ENCODE assay signal across 7 cellular contexts in the genomic region with DNA sequence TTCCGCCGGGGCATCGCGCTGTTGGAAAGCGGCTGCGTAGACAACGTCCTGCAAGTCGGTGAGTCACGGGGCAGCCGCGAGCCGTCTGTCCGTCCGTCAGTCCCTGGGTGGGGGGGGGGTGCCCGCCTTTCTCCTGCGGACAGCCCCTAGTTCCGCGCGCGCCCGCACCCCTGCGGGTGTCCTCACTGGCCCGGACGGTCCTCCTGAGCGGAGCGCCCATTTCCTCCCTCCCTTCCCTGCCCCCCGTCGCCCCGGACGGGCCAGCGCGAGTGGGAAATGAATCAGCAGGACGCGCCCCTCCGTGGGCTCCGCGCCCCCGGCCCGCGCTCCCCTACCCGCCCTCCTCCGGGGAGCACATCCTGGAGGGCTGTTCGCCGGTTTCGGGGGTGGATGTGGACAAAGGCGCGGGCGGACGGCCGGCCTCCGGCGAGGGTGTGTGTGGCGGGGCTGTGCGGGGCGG. TPM values are rescaled to one million over a fixed set of nuclear protein-coding genes. Genes with fewer than 3 reads are reported as not detected.
DNase-seq lines count a peak whose midpoint lies in the region; ATAC-seq and TF ChIP-seq lines count a peak whose summit lies in the region.

No MANE protein-coding gene starts in this region.

- H3K9me3 ChIP-seq in SJSA1 (replicated peaks), result 0 out of 2 replicates have a peak, but pooled peaks cover 3% of the 10 kb centered on the region
- H3K9me3 ChIP-seq in gastrocnemius medialis, result no peaks in the 10 kb centered on the region

- H3K9me3 Mint-ChIP-seq in GM23338, result peaks cover 3% of the 10 kb centered on the region; the same call in 2 of the 3 replicates

- no peaks in the 10 kb centered on the region for H3K36me3 ChIP-seq in GM23338 (ENCODE audit: insufficient read depth)
- H3K36me3 ChIP-seq in SJSA1, result peaks cover 38% of the 10 kb centered on the region
- no peaks in the 10 kb centered on the region for H3K36me3 ChIP-seq in gastrocnemius medialis

- H3K27me3 Mint-ChIP-seq in GM23338 (ENCODE audit: insufficient read depth, low read depth, poor library complexity), result peaks cover 57% of the 10 kb centered on the region

- peak; percentile 10 to 15 for TF ChIP-seq POLR2A in gastrocnemius medialis (IDR thresholded peaks at IDR 0.05)

- in situ Hi-C loops in astrocyte of the spinal cord (cut with HindIII; ENCODE audit: low sequenced_read_pairs) (no loop called here), gastrocnemius medialis (cut with MboI; ENCODE audit: low sequenced_read_pairs in 4 of 4) (loop anchor here in 3 of 4 donors (25.0 kb wide), 2 partner anchors 171 to 396 kb away; partner anchors contain the start of genes SMIM15 (in 2 of the 3), ERCC8 (in 1 of the 3) and NDUFAF2 (in 1 of the 3))

- no peak overlapping the region for H3K27ac ChIP-seq in GM23338 (ENCODE audit: low read depth)
- peak overlapping the region; percentile 72 for H3K27ac ChIP-seq in SJSA1
- peak overlapping the region; percentile 80 to 87 (median 83) for H3K27ac ChIP-seq in gastrocnemius medialis

- DNase-seq in GM23338 (ENCODE audit: low spot score), result peak; percentile 30
- DNase-seq in SJSA1 (ENCODE audit: low read depth in 1 of 2, low spot score in 2 of 2), result peak; percentile 55 to 77
- peak; percentile 72 for DNase-seq in astrocyte of the spinal cord (ENCODE audit: low read depth, low spot score)
- peak; percentile 26 to 34 for DNase-seq in gastrocnemius medialis
- no peak for DNase-seq in NCI-H1436 treated with DMSO at 0.1 percent for 48 hours (lab: John Stamatoyannopoulos, UW)

- H3K4me3 Mint-ChIP-seq in GM23338, result peak overlapping the region; percentile 85

- H3K36me3 Mint-ChIP-seq in GM23338 (ENCODE audit: low read depth), result peaks cover 3% of the 10 kb centered on the region; the same call in 2 of the 3 replicates

- ATAC-seq in GM23338, result peak; percentile 3
- peak in 1 of 2 donors; percentile 5 for ATAC-seq in gastrocnemius medialis
- no peak for ATAC-seq in HG02885 (IDR thresholded peaks at IDR 0.05; ENCODE audit: poor library complexity, unreplicated experiment)

- H3K4me3 ChIP-seq in GM23338 (peak overlapping the region; percentile 81), SJSA1 (peak overlapping the region; percentile 90), astrocyte of the spinal cord (ENCODE audit: low read depth, low read length) (peak overlapping the region; percentile 84), iPS-11a (ENCODE audit: low read depth, low read length) (peak overlapping the region; percentile 50), gastrocnemius medialis (peak overlapping the region; percentile 85 to 98 (median 94))

- no peak overlapping the region for H3K27ac Mint-ChIP-seq in GM23338

- intact Hi-C loops in gastrocnemius medialis (cut with DNase I; ENCODE audit: low total_unique reads), result loop anchor here (2.0 to 5.0 kb wide), 3 partner anchors 292 to 974 kb away; partner anchors contain the start of gene KIF2A

- 0 out of 2 replicates have a peak, but pooled peaks cover 2% of the 10 kb centered on the region for H3F3A ChIP-seq in GM23338 (replicated peaks; ENCODE audit: low read depth)

- no peak overlapping the region for H2AFZ ChIP-seq in GM23338

- H3K4me1 Mint-ChIP-seq in GM23338, result peaks cover 36% of the 10 kb centered on the region

- peaks cover 41% of the 10 kb centered on the region for H3K79me2 ChIP-seq in GM23338 (replicated peaks; ENCODE audit: insufficient read depth)

- peak overlapping the region; percentile 97 for H3K4me2 ChIP-seq in GM23338

- H4K20me1 ChIP-seq in GM23338 (replicated peaks; ENCODE audit: insufficient read depth), result peaks cover 41% of the 10 kb centered on the region

- H3K27me3 ChIP-seq in GM23338 (ENCODE audit: insufficient read depth) (peaks cover 75% of the 10 kb centered on the region), SJSA1 (replicated peaks) (no peaks in the 10 kb centered on the region), gastrocnemius medialis (no peaks in the 10 kb centered on the region)

- no peak for TF ChIP-seq CTCF in GM23338 (conservative IDR thresholded peaks at IDR 0.05; ENCODE audit: low read depth in 2 of 2)
- TF ChIP-seq CTCF in astrocyte of the spinal cord (IDR thresholded peaks at IDR 0.05; ENCODE audit: low read depth, low read length), result no peak
- TF ChIP-seq CTCF in gastrocnemius medialis (IDR thresholded peaks at IDR 0.05 in 4 of 5, conservative IDR thresholded peaks at IDR 0.05 in 1 of 5), result no peak

- H3K4me1 ChIP-seq in GM23338 (ENCODE audit: insufficient read depth), result peaks cover 21% of the 10 kb centered on the region
- peaks cover 31% of the 10 kb centered on the region for H3K4me1 ChIP-seq in SJSA1 (replicated peaks)
- H3K4me1 ChIP-seq in gastrocnemius medialis, result peaks cover 7 to 14% of the 10 kb centered on the region in 2 donors

- H3K9me2 ChIP-seq in GM23338 (ENCODE audit: insufficient read depth), result no peaks in the 10 kb centered on the region

TF ChIP-seq in GM23338, 12 proteins besides CTCF, POLR2A, EP300 and RAD21:
- no peak for TF ChIP-seq ZNF331 (CRISPR knock-in tag; IDR thresholded peaks at IDR 0.05; ENCODE audit: low read depth)

RNA-seq across cellular contexts. Expression of gene ZSWIM6, which starts 0.9 kb away (rescaled TPM):
- total RNA-seq in GM23338 (2014; rRNA removed; shearing (Covaris generic)), result 6.0 and 6.6 TPM in 2 replicates
- polyA plus RNA-seq in GM23338 (2016; fragmentation: Nextera tagmentation; extraction: Ambion mirVana), result 3.8 and 3.9 TPM in 2 replicates
- 5.7 and 13.1 TPM in 2 replicates for total RNA-seq in SJSA1 (2014; rRNA removed; shearing (Covaris generic))
- 1 to 10 TPM; 1.9 to 4.0 (median 3.0) TPM for total RNA-seq in gastrocnemius medialis
